1 cellular context compared by ENCODE assay signal in the genomic region with DNA sequence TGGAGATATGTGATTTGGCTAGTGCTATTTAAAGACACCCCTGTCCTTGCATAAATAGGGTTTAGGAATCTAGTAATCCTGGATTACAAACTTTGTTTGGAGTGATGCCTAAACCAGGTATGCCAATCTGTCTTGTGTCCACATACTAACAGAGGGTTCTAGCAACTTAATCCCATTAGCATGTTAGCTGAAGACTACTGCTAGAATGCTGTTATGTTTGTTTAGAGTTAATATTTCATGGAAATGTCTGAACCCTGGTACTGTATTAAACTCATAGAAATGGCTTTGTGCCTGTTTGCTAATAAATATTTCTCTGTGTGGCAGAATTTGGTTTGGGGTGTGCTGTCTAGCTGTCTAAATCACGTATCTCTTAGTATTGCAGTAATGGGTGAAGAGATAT.
TF ChIP-seq lines count a peak whose summit lies in the region.

No MANE protein-coding gene starts in this region.

TF ChIP-seq in HepG2, 621 proteins besides CTCF, POLR2A, EP300 and RAD21 (continued from another document):
- TF ChIP-seq HDAC2 (CRISPR knock-in tag; IDR thresholded peaks at IDR 0.05), result 0 out of 2 replicates have a peak, but pooled peaks have one; percentile 21
- peak; percentile 100 for TF ChIP-seq MIXL1 (CRISPR knock-in tag; IDR thresholded peaks at IDR 0.05)
- TF ChIP-seq, protein P1, sequence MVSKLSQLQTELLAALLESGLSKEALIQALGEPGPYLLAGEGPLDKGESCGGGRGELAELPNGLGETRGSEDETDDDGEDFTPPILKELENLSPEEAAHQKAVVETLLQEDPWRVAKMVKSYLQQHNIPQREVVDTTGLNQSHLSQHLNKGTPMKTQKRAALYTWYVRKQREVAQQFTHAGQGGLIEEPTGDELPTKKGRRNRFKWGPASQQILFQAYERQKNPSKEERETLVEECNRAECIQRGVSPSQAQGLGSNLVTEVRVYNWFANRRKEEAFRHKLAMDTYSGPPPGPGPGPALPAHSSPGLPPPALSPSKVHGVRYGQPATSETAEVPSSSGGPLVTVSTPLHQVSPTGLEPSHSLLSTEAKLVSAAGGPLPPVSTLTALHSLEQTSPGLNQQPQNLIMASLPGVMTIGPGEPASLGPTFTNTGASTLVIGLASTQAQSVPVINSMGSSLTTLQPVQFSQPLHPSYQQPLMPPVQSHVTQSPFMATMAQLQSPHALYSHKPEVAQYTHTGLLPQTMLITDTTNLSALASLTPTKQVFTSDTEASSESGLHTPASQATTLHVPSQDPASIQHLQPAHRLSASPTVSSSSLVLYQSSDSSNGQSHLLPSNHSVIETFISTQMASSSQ (IDR thresholded peaks at IDR 0.05; ENCODE audit: low read depth), result peak; percentile 34; the same call in 1 of the 2 replicates
- TF ChIP-seq, protein P1 (CRISPR knock-in tag; IDR thresholded peaks at IDR 0.05; ENCODE audit: borderline replicate concordance), result no peak
- TF ChIP-seq ZNF317 (CRISPR knock-in tag; IDR thresholded peaks at IDR 0.05), result no peak
